Comparison of ENCODE assay signal across 22 cellular contexts in the genomic region with DNA sequence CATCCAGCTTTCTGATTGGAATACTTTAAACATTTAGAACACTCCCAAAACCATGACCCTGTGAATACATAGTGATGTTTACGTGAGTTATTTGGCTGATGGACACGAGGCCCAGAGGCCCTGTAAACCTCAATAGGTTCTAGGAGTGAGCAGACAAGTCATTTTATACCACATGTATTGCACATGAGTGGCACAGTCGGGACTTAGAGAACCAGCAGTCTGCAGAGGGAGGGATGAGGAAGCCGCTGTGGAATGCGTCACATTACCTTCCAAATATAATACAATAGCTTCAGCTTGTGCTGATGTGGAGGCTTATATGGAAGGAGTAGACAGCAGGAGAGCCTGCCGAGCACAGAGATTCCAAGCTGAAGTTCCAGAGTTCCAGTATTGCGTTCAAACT.
A peak's percentile ranks its signal among the peaks of the same experiment; 100 is the strongest.
DNase-seq lines count a peak whose midpoint lies in the region; ATAC-seq, FAIRE-seq and TF ChIP-seq lines count a peak whose summit lies in the region.
"Had no signal": no experiment of that assay in that cellular context is flagged by ENCODE, and none has a peak within 500 bp of the region (broad histone marks: within the 10 kb centered on the region; RNA-seq: fewer than 3 reads in every experiment).

No MANE protein-coding gene starts in this region.

- no peak for FAIRE-seq in RCC 7860 (lab: Jason Lieb, UNC)
- FAIRE-seq: colon had no signal

- no peak overlapping the region for H3K4me3 Mint-ChIP-seq in activated T-cell treated with anti-CD3 and anti-CD28 coated beads, Interleukin-2, amount 50 U/mL, for 72 hours
- H3K4me3 Mint-ChIP-seq: activated CD8-positive, alpha-beta T cell treated with anti-CD3 and anti-CD28 coated beads, Interleukin-2, amount 10 ng/mL, durations not matched to agents 7 days and 5 days; activated T-helper 1 cell treated with anti-CD3 and anti-CD28 coated beads, Interleukin-12 subunit alpha, Interleukin-12 subunit beta, Interleukin-2, Interleukin-4 antibody, amounts not matched to agents 30 ng/mL and 10 ng/mL and 1 ng/mL, durations not matched to agents 14 hours and 24 hours and 36 hours; naive thymus-derived CD8-positive, alpha-beta T cell had no signal

- H3K4me2 ChIP-seq in IMR-90 (ENCODE audit: low read depth, low read length) (no peak overlapping the region), mesendoderm (ENCODE audit: low read length) (no peak overlapping the region)
- H3K4me2 ChIP-seq: hepatocyte had no signal

- H3K27me3 ChIP-seq in IMR-90 (ENCODE audit: control insufficient read depth, insufficient read depth, low read length), result no peaks in the 10 kb centered on the region
- H3K27me3 ChIP-seq in brain microvascular endothelial cell (replicated peaks), result no peaks in the 10 kb centered on the region
- H3K27me3 ChIP-seq in mesendoderm (ENCODE audit: insufficient read depth, low read length, poor library complexity), result no peaks in the 10 kb centered on the region
- H3K27me3 ChIP-seq: hepatocyte had no signal

- no peak overlapping the region for H2AK9ac ChIP-seq in IMR-90 (replicated peaks; ENCODE audit: low read depth, low read length, poor library complexity)

- no peak for TF ChIP-seq RAD21 in IMR-90 (IDR thresholded peaks at IDR 0.05; ENCODE audit: low read length)

- TF ChIP-seq CTCF in IMR-90 (conservative IDR thresholded peaks at IDR 0.05; ENCODE audit: low read depth, low read length) (no peak), brain microvascular endothelial cell (IDR thresholded peaks at IDR 0.05; ENCODE audit: low read depth, low read length, missing control alignments) (no peak)

- no peak overlapping the region for H4K91ac ChIP-seq in IMR-90 (ENCODE audit: insufficient read depth, low read depth, low read length)

- H3K23ac ChIP-seq in IMR-90 (ENCODE audit: low read depth, low read length) (no peak overlapping the region), mesendoderm (ENCODE audit: low read length) (no peak overlapping the region)

- H3K36me3 Mint-ChIP-seq in activated T-cell treated with anti-CD3 and anti-CD28 coated beads, Interleukin-2, amount 50 U/mL, for 72 hours (ENCODE audit: insufficient read depth in 2 of 2), result peaks cover 0 to 2% of the 10 kb centered on the region in 2 donors
- H3K36me3 Mint-ChIP-seq: naive thymus-derived CD8-positive, alpha-beta T cell had no signal

- H4K5ac ChIP-seq in IMR-90 (ENCODE audit: low read depth, low read length) (no peak overlapping the region), mesendoderm (ENCODE audit: low read length) (no peak overlapping the region)

- H3K9me1 ChIP-seq in IMR-90 (ENCODE audit: insufficient read depth, low read length), result 0 out of 2 replicates have a peak, but pooled peaks cover 3% of the 10 kb centered on the region

- peaks cover 3% of the 10 kb centered on the region; the same call in 1 of the 2 replicates for H3K4me1 ChIP-seq in IMR-90 (ENCODE audit: control insufficient read depth, insufficient read depth, low read length)
- peaks cover 2% of the 10 kb centered on the region for H3K4me1 ChIP-seq in mesendoderm (ENCODE audit: control insufficient read depth, low read depth, low read length)

- dilution Hi-C loops in IMR-90 (cut with HindIII; ENCODE audit: low sequenced_read_pairs, unreplicated experiment), result no loop called here

- no peak overlapping the region for H2BK5ac ChIP-seq in IMR-90 (ENCODE audit: low read depth, low read length, poor library complexity, severe bottlenecking)
- no peak overlapping the region for H2BK5ac ChIP-seq in mesendoderm (ENCODE audit: low read length)

- no peak for TF ChIP-seq POLR2A in IMR-90 (IDR thresholded peaks at IDR 0.05; ENCODE audit: low read depth, low read length)

- H3K79me2 ChIP-seq in mesendoderm (ENCODE audit: control insufficient read depth, insufficient read depth, low read length), result no peaks in the 10 kb centered on the region
- H3K79me2 ChIP-seq: hepatocyte had no signal

- H2AFZ ChIP-seq in IMR-90 (replicated peaks; ENCODE audit: low read length, poor library complexity), result peak overlapping the region; percentile 49
- H2AFZ ChIP-seq: hepatocyte had no signal

- intact Hi-C loops in IMR-90 (cut with micrococcal nuclease), result no loop called here

- CTCF ChIA-PET in IMR-90 (lab: Yijun Ruan, JAX), result no interaction called here

- H2BK120ac ChIP-seq in IMR-90 (ENCODE audit: low read depth, low read length), result no peak overlapping the region
- no peak overlapping the region for H2BK120ac ChIP-seq in mesendoderm (ENCODE audit: low read depth, low read length)

- H3K27ac ChIP-seq in IMR-90 (ENCODE audit: insufficient read depth, low read length) (no peak overlapping the region), brain microvascular endothelial cell (no peak overlapping the region), mesendoderm (ENCODE audit: low read depth, low read length) (no peak overlapping the region)
- H3K27ac ChIP-seq: hepatocyte, SK-N-MC, WERI-Rb-1 had no signal

- no peak overlapping the region for H3K9ac ChIP-seq in IMR-90 (ENCODE audit: low read depth, low read length)
- H3K9ac ChIP-seq in mesendoderm (ENCODE audit: low read length), result no peak overlapping the region

- H3K4me1 Mint-ChIP-seq in activated T-cell treated with anti-CD3 and anti-CD28 coated beads, Interleukin-2, amount 50 U/mL, for 72 hours (ENCODE audit: low read depth), result no peaks in the 10 kb centered on the region
- H3K4me1 Mint-ChIP-seq: naive thymus-derived CD8-positive, alpha-beta T cell had no signal

- H3K9me3 ChIP-seq in IMR-90 (ENCODE audit: control insufficient read depth, insufficient read depth, low read length), result no peaks in the 10 kb centered on the region

- ATAC-seq in IMR-90 (ENCODE audit: low read depth) (peak; percentile 56), HG02798 (IDR thresholded peaks at IDR 0.05; ENCODE audit: poor library complexity, unreplicated experiment) (no peak), HG03354 (IDR thresholded peaks at IDR 0.05; ENCODE audit: poor library complexity, severe bottlenecking, unreplicated experiment) (no peak)
- ATAC-seq in activated T-cell treated with anti-CD3 and anti-CD28 coated beads, Interleukin-2, amount 50 U/mL, for 72 hours (replicated peaks in 1 of 2), result no peak
- ATAC-seq: activated CD8-positive, alpha-beta T cell treated with anti-CD3 and anti-CD28 coated beads, Interleukin-2, amount 10 ng/mL, durations not matched to agents 7 days and 5 days; naive thymus-derived CD8-positive, alpha-beta T cell had no signal

- no TSS peak for BruUV-seq in IMR-90 (replicated peaks; lab: Mats Ljungman, UMichigan)

- no peak overlapping the region for H3K27ac Mint-ChIP-seq in activated T-cell treated with anti-CD3 and anti-CD28 coated beads, Interleukin-2, amount 50 U/mL, for 72 hours
- H3K27ac Mint-ChIP-seq: activated CD8-positive, alpha-beta T cell treated with anti-CD3 and anti-CD28 coated beads, Interleukin-2, amount 10 ng/mL, durations not matched to agents 7 days and 5 days; activated T-helper 1 cell treated with anti-CD3 and anti-CD28 coated beads, Interleukin-12 subunit alpha, Interleukin-12 subunit beta, Interleukin-2, Interleukin-4 antibody, amounts not matched to agents 30 ng/mL and 10 ng/mL and 1 ng/mL, durations not matched to agents 14 hours and 24 hours and 36 hours; naive thymus-derived CD8-positive, alpha-beta T cell had no signal

- in situ Hi-C loops in IMR-90 (cut with MboI; ENCODE audit: low sequenced_read_pairs), result no loop called here
- in situ Hi-C loops in brain microvascular endothelial cell (cut with HindIII; ENCODE audit: low pct_ligation_motif_present, low sequenced_read_pairs), result no loop called here

- H4K8ac ChIP-seq in IMR-90 (ENCODE audit: low read depth in 2 of 2, low read length in 2 of 2) (no peak overlapping the region), mesendoderm (ENCODE audit: low read depth, low read length) (no peak overlapping the region)

- H3K79me1 ChIP-seq in IMR-90 (ENCODE audit: low read depth in 1 of 2, low read length in 2 of 2), result no peaks in the 10 kb centered on the region
- H3K79me1 ChIP-seq in mesendoderm (ENCODE audit: low read length), result no peaks in the 10 kb centered on the region

- POLR2A ChIA-PET in IMR-90 (lab: Charles Lee; ENCODE audit: unreplicated experiment), result no interaction called here

- H4K20me1 ChIP-seq in IMR-90 (ENCODE audit: insufficient read depth, low read length), result no peaks in the 10 kb centered on the region

- H2BK15ac ChIP-seq in IMR-90 (ENCODE audit: low read depth, low read length) (no peak overlapping the region), mesendoderm (replicated peaks; ENCODE audit: low read depth) (no peak overlapping the region)

- peak; percentile 69 for DNase-seq in CMK (ENCODE audit: low read depth)
- DNase-seq in IMR-90, result peak; percentile 60
- DNase-seq in brain microvascular endothelial cell, result peak; percentile 38
- peak; percentile 34 for DNase-seq in mesendoderm
- DNase-seq in activated T-cell treated with anti-CD3 and anti-CD28 coated beads, Interleukin-2, amount 50 U/mL, for 72 hours, result no peak
- DNase-seq in RCC 7860 (ENCODE audit: low spot score), result no peak
- DNase-seq: activated CD8-positive, alpha-beta T cell treated with anti-CD3 and anti-CD28 coated beads, Interleukin-2, amount 10 ng/mL, durations not matched to agents 7 days and 5 days; AML-193; Kasumi-1; naive thymus-derived CD8-positive, alpha-beta T cell; NCI-H146; NCI-H446 treated with DMSO at 0.1 percent for 48 hours; retina; stimulated activated CD4-positive, alpha-beta T cell treated with anti-CD3 and anti-CD28 coated beads, Interleukin-2, amount 100 ng/mL, for 24 hours; substantia nigra; WERI-Rb-1 had no signal

- H3K4ac ChIP-seq in IMR-90 (ENCODE audit: low read depth, low read length) (no peak overlapping the region), mesendoderm (ENCODE audit: low read depth, low read length) (no peak overlapping the region)

- H3K56ac ChIP-seq in IMR-90 (ENCODE audit: extremely low read depth, insufficient read depth, low read length), result no peak overlapping the region
- no peak overlapping the region for H3K56ac ChIP-seq in mesendoderm (ENCODE audit: low read length)

- no CpG with 5 or more reads among the region's 7 CpGs for WGBS in IMR-90 (ENCODE audit: extremely low coverage in 2 of 2, insufficient read length in 1 of 2), 2 experiments
- no CpG with 5 or more reads among the region's 7 CpGs for WGBS in mesendoderm (ENCODE audit: extremely low coverage, insufficient coverage, low lambda C conversion rate)

- H3K4me3 ChIP-seq in IMR-90 (ENCODE audit: insufficient read depth, low read depth, low read length) (no peak overlapping the region), brain microvascular endothelial cell (ENCODE audit: low read depth, low read length) (no peak overlapping the region), mesendoderm (ENCODE audit: low read length) (no peak overlapping the region)
- H3K4me3 ChIP-seq: hepatocyte, SK-N-MC had no signal

- H3K18ac ChIP-seq in IMR-90 (ENCODE audit: low read depth, low read length), result no peak overlapping the region
- no peak overlapping the region for H3K18ac ChIP-seq in mesendoderm (ENCODE audit: low read length)

- H2AK5ac ChIP-seq in IMR-90 (ENCODE audit: low read depth, low read length) (no peak overlapping the region), mesendoderm (ENCODE audit: low read length) (no peak overlapping the region)

- H3K14ac ChIP-seq in IMR-90 (replicated peaks; ENCODE audit: low read depth, low read length), result no peak overlapping the region

- H3K36me3 ChIP-seq in IMR-90 (ENCODE audit: control insufficient read depth, insufficient read depth, low read length), result no peaks in the 10 kb centered on the region
- H3K36me3 ChIP-seq in brain microvascular endothelial cell (replicated peaks), result no peaks in the 10 kb centered on the region
- no peaks in the 10 kb centered on the region for H3K36me3 ChIP-seq in mesendoderm (ENCODE audit: control insufficient read depth, insufficient read depth, low read length)
- H3K36me3 ChIP-seq: WERI-Rb-1 had no signal

- H2BK20ac ChIP-seq in IMR-90 (ENCODE audit: low read depth, low read length), result no peak overlapping the region

- H3K9me3 Mint-ChIP-seq in activated T-cell treated with anti-CD3 and anti-CD28 coated beads, Interleukin-2, amount 50 U/mL, for 72 hours, result peaks cover 1 to 2% of the 10 kb centered on the region in 2 donors
- H3K9me3 Mint-ChIP-seq: activated T-helper 1 cell treated with anti-CD3 and anti-CD28 coated beads, Interleukin-12 subunit alpha, Interleukin-12 subunit beta, Interleukin-2, Interleukin-4 antibody, amounts not matched to agents 30 ng/mL and 10 ng/mL and 1 ng/mL, durations not matched to agents 14 hours and 24 hours and 36 hours had no signal

- H3K27me3 Mint-ChIP-seq in activated T-cell treated with anti-CD3 and anti-CD28 coated beads, Interleukin-2, amount 50 U/mL, for 72 hours (ENCODE audit: low read depth), result no peaks in the 10 kb centered on the region
- H3K27me3 Mint-ChIP-seq: naive thymus-derived CD8-positive, alpha-beta T cell had no signal

Comparison
In these comparisons a context has a peak if more than half of its experiments do, and no peak if none do; other contexts are left out.
1. DNase-seq: peak in CMK (single experiment), IMR-90 (single experiment), brain microvascular endothelial cell (single experiment) and mesendoderm (single experiment); none in activated T-cell treated with anti-CD3 and anti-CD28 coated beads, Interleukin-2, amount 50 U/mL, for 72 hours (0 of 2) and RCC 7860 (single experiment).